In the genomic region with DNA sequence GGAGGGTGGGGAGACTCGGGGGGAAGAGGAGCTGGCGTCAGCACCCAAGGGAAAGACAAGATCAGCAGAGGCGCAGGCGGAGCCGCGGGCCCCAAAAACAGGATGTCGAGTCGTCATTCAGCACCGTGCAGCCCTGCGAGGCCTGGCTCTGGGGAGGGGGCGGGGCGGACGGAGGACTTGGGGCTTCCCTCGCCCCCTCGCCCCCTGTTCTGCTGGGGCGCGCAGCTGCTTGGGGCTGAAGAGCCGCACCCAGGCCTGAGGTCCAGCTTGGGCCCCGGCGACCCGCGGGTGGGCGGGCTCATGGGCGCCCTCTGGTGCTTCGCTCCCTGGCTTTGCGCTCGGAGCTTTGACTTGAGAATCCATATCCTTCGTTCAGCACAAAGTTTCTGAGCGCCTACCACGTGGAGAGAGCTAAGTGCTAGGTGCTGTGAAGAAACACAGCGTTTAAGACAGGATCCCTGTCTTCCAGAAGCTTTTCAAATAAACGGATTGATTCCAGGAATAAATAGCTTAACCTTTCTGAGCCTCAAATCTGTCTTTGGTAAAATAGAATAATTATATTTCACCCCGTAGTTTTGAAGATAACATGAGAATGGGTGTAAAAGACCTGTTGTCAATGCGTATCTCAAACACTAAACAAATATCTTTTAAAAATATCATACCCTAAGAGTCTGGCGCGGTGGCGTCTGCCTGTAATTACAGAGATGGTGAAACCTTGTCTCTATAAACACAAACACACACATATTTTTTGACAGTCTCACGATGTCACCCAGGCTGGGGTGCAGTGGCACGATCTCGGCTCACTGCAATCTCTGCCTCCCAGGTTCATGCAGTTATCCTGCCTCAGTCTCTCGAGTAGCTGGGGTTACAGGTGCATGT, we compare ENCODE assay signal across 8 cellular contexts. TPM values are rescaled to one million over a fixed set of nuclear protein-coding genes. Genes with fewer than 3 reads are reported as not detected.
DNase-seq lines count a peak whose midpoint lies in the region; ATAC-seq and TF ChIP-seq lines count a peak whose summit lies in the region.

No MANE protein-coding gene starts in this region.

- H3K4me3 ChIP-seq in epithelial cell of esophagus (ENCODE audit: low read length), result peak overlapping the region; percentile 76
- peak overlapping the region; percentile 36 for H3K4me3 ChIP-seq in mononuclear cell (ENCODE audit: low read length)

- no peaks in the 10 kb centered on the region for H3K9me3 ChIP-seq in mononuclear cell (ENCODE audit: low read depth, low read length)

- DNase-seq in DMS153 (lab: John Stamatoyannopoulos, UW) (peak; percentile 41), NCI-H82 treated with DMSO at 0.1 percent for 48 hours (lab: John Stamatoyannopoulos, UW; ENCODE audit: unreplicated experiment) (peak; percentile 10), epithelial cell of esophagus (ENCODE audit: low read depth) (peak; percentile 77), stromal cell of bone marrow (ENCODE audit: low read depth) (peak; percentile 77)
- DNase-seq in activated CD8-positive, alpha-beta memory T cell treated with anti-CD3 and anti-CD28 coated beads, Interleukin-2, amount 50 U/mL, for 24 hours (ENCODE audit: extremely low read depth), result peak; percentile 84

- peak; percentile 46 for ATAC-seq in GM19467 (IDR thresholded peaks at IDR 0.05; ENCODE audit: unreplicated experiment)
- ATAC-seq in HG03575 (IDR thresholded peaks at IDR 0.05; ENCODE audit: extremely low read depth, insufficient number of reproducible peaks, low FRiP score, unreplicated experiment), result peak; percentile 25

- no peaks in the 10 kb centered on the region for H3K27me3 ChIP-seq in mononuclear cell (ENCODE audit: insufficient read depth, low read length)

- TF ChIP-seq CTCF in epithelial cell of esophagus (IDR thresholded peaks at IDR 0.05; ENCODE audit: insufficient read depth, low read depth, low read length, missing control alignments), result peak; percentile 67

- peaks cover 35% of the 10 kb centered on the region for H3K4me1 ChIP-seq in mononuclear cell (ENCODE audit: insufficient read depth, low read length)

RNA-seq across cellular contexts. Expression of gene RHOG, which starts 0.9 kb away (rescaled TPM):
- total RNA-seq in mononuclear cell, result 75.6 TPM

RNA-seq across cellular contexts. Expression of gene STIM1, which starts 13.8 kb away (rescaled TPM):
- total RNA-seq in mononuclear cell, result 55.8 TPM

RNA-seq across cellular contexts. Expression of gene PGAP2, which starts 33.3 kb away (rescaled TPM):
- total RNA-seq in mononuclear cell, result 7.5 TPM

RNA-seq across cellular contexts. Expression of gene NUP98, which starts 44.3 kb away (rescaled TPM):
- total RNA-seq in mononuclear cell, result 227 TPM

Comparison
In these comparisons a context has a peak if more than half of its experiments do, and no peak if none do; other contexts are left out.
1. Peak in every context shown above with its lines: DNase-seq, ATAC-seq and H3K4me3 ChIP-seq.
2. DNase-seq: peak in every context shown above with its lines; median percentile 84 in activated CD8-positive, alpha-beta memory T cell treated with anti-CD3 and anti-CD28 coated beads, Interleukin-2, amount 50 U/mL, for 24 hours; 77 in epithelial cell of esophagus; 77 in stromal cell of bone marrow; 41 in DMS153; 10 in NCI-H82 treated with DMSO at 0.1 percent for 48 hours.